In the genomic region with DNA sequence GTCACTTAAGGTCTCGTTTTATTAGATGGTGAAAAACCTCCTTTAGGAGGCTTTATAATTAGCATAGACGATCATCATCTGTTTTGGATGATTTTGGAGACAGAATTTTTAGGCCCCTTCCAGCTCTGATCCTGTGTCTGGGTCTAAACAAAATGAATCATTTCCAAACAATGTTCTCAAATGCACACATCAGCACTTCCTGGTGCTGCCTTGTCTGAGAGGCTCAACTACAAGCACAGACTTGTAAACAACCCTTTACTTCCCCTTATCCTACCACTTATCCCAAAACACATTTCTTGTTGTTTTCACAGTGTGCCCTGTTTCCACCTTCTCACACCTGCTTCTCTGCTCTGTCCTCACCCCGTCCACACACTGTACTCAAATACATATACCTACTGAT, we compare ENCODE assay signal across 16 cellular contexts.
DNase-seq lines count a peak whose midpoint lies in the region; ATAC-seq, FAIRE-seq and TF ChIP-seq lines count a peak whose summit lies in the region.
"Had no signal": no experiment of that assay in that cellular context is flagged by ENCODE, and none has a peak within 500 bp of the region (broad histone marks: within the 10 kb centered on the region; RNA-seq: fewer than 3 reads in every experiment).

No MANE protein-coding gene starts in this region.

- H3K4me1 ChIP-seq in ACC112 (ENCODE audit: control insufficient read depth, insufficient read depth, low read length, unreplicated experiment): peaks cover 11% of the 10 kb centered on the region
- H3K4me1 ChIP-seq: HAP-1, spleen had no signal

- ATAC-seq in HG03045 (IDR thresholded peaks at IDR 0.05; ENCODE audit: unreplicated experiment): no peak
- ATAC-seq: activated T-helper 17 cell treated with anti-CD3 and anti-CD28 coated beads, Interleukin-2, amount 50 U/mL, for 72 hours had no signal

- FAIRE-seq in bronchial epithelial cell (lab: Jason Lieb, UNC): no peak

- H3K79me2 ChIP-seq in ACC112 (ENCODE audit: control insufficient read depth, insufficient read depth, low read length, unreplicated experiment): no peaks in the 10 kb centered on the region

- TF ChIP-seq CTCF in bronchial epithelial cell (IDR thresholded peaks at IDR 0.05; ENCODE audit: insufficient read depth, low read length, severe bottlenecking): no peak

- H3K4me3 ChIP-seq in ACC112 (ENCODE audit: low read depth, low read length) (no peak overlapping the region), bronchial epithelial cell (ENCODE audit: low read depth, low read length) (no peak overlapping the region)
- H3K4me3 ChIP-seq: HAP-1, SK-N-MC, spleen had no signal

- no peak overlapping the region for H3K27ac ChIP-seq in ACC112 (ENCODE audit: low read depth, low read length)
- H3K27ac ChIP-seq: SK-N-MC, spleen had no signal

- H3K36me3 ChIP-seq in ACC112 (ENCODE audit: insufficient read depth, low read length) (no peaks in the 10 kb centered on the region), bronchial epithelial cell (ENCODE audit: control insufficient read depth, insufficient read depth, low read length) (no peaks in the 10 kb centered on the region)
- H3K36me3 ChIP-seq: HAP-1, spleen had no signal

- DNase-seq in LHCN-M2 (ENCODE audit: low read depth) (peak; percentile 75), bronchial epithelial cell (ENCODE audit: low read depth) (peak; percentile 88), kidney glomerular epithelial cell (lab: John Stamatoyannopoulos, UW) (peak; percentile 8), SK-N-DZ (ENCODE audit: low spot score) (no peak), NCI-H2029 treated with DMSO at 0.1 percent for 48 hours (lab: John Stamatoyannopoulos, UW) (no peak), NCI-H1092 (lab: John Stamatoyannopoulos, UW) (no peak)
- DNase-seq: activated CD4-positive, alpha-beta T cell treated with anti-CD3 and anti-CD28 coated beads for 4 hours; GDM1; Kasumi-1; NCI-H526 treated with DMSO at 0.1 percent for 48 hours; spleen had no signal

- no peaks in the 10 kb centered on the region for H3K27me3 ChIP-seq in ACC112 (ENCODE audit: insufficient read depth, low read length)
- H3K27me3 ChIP-seq in bronchial epithelial cell (ENCODE audit: control insufficient read depth, insufficient read depth, low read length): no peaks in the 10 kb centered on the region
- H3K27me3 ChIP-seq: spleen had no signal

- peak overlapping the region; percentile 66 for H2AFZ ChIP-seq in ACC112 (ENCODE audit: low read length, unreplicated experiment)

Comparison
In these comparisons a context has a peak if more than half of its experiments do, and no peak if none do; other contexts are left out.
1. DNase-seq: peak in LHCN-M2 (single experiment), bronchial epithelial cell (single experiment) and kidney glomerular epithelial cell (single experiment); none in SK-N-DZ (single experiment), NCI-H2029 treated with DMSO at 0.1 percent for 48 hours (single experiment) and NCI-H1092 (single experiment).